Comparison of ENCODE assay signal across 11 cellular contexts in genomic region chr6:160221423-160221822, GRCh38.
DNase-seq lines count a peak whose midpoint lies in the region; ATAC-seq and TF ChIP-seq lines count a peak whose summit lies in the region.
"Had no signal": no experiment of that assay in that cellular context is flagged by ENCODE, and none has a peak within 500 bp of the region (broad histone marks: within the 10 kb centered on the region; RNA-seq: fewer than 3 reads in every experiment).

No MANE protein-coding gene starts in this region.

- DNase-seq in MM.1S (peak; percentile 8), epithelial cell of esophagus (ENCODE audit: low read depth) (peak; percentile 68), COLO829 (ENCODE audit: low spot score) (no peak), DMS153 (lab: John Stamatoyannopoulos, UW) (no peak), SKM-1 (lab: John Stamatoyannopoulos, UW; ENCODE audit: unreplicated experiment) (no peak)
- DNase-seq: activated T-cell treated with anti-CD3 and anti-CD28 coated beads, Interleukin-2, amount 50 U/mL, for 48 hours; H7; stomach had no signal

- ATAC-seq in GM19397 (IDR thresholded peaks at IDR 0.05; ENCODE audit: unreplicated experiment) = peak; percentile 44
- no peak for ATAC-seq in HG02623 (IDR thresholded peaks at IDR 0.05; ENCODE audit: unreplicated experiment)

- H3K9me3 ChIP-seq in MM.1S (replicated peaks; ENCODE audit: insufficient read depth, low read length) = no peaks in the 10 kb centered on the region

- no peaks in the 10 kb centered on the region for H3K4me1 ChIP-seq in MM.1S (ENCODE audit: low read length)

- no peak overlapping the region for H3K4me3 ChIP-seq in MM.1S (ENCODE audit: low read length)
- H3K4me3 ChIP-seq in epithelial cell of esophagus (ENCODE audit: low read length) = no peak overlapping the region
- H3K4me3 ChIP-seq: stomach had no signal

- no peaks in the 10 kb centered on the region for H3K9me2 ChIP-seq in MM.1S (replicated peaks; ENCODE audit: insufficient read depth, low read length)

- no peak overlapping the region for H3K9ac ChIP-seq in MM.1S (ENCODE audit: low read length)

- no peaks in the 10 kb centered on the region for H3K36me3 ChIP-seq in MM.1S (replicated peaks; ENCODE audit: insufficient read depth, low read length)
- H3K36me3 ChIP-seq: stomach had no signal

- TF ChIP-seq CTCF in 22Rv1 (IDR thresholded peaks at IDR 0.05) (peak; percentile 49), MM.1S (IDR thresholded peaks at IDR 0.05; ENCODE audit: low read length) (peak; percentile 22), epithelial cell of esophagus (IDR thresholded peaks at IDR 0.05; ENCODE audit: insufficient read depth, low read depth, low read length, missing control alignments) (peak; percentile 40)

- no peak overlapping the region for H3K27ac ChIP-seq in 22Rv1
- H3K27ac ChIP-seq in MM.1S (ENCODE audit: low read length) = no peak overlapping the region
- H3K27ac ChIP-seq: stomach had no signal

- H3K27me3 ChIP-seq in MM.1S (replicated peaks; ENCODE audit: insufficient read depth, low read length) = no peaks in the 10 kb centered on the region

- H2AFZ ChIP-seq in MM.1S (ENCODE audit: low read length) = no peak overlapping the region

- H3K4me2 ChIP-seq in MM.1S (ENCODE audit: low read depth, low read length) = no peak overlapping the region

- H4K20me1 ChIP-seq in MM.1S (ENCODE audit: insufficient read depth, low read length) = no peaks in the 10 kb centered on the region

- H3F3A ChIP-seq in MM.1S (ENCODE audit: insufficient read depth, low read length) = no peaks in the 10 kb centered on the region

- no peaks in the 10 kb centered on the region for H3K79me2 ChIP-seq in MM.1S (ENCODE audit: low read length)

Comparison
In these comparisons a context has a peak if more than half of its experiments do, and no peak if none do; other contexts are left out.
1. DNase-seq: peak in MM.1S (single experiment) and epithelial cell of esophagus (single experiment); none in COLO829 (single experiment), DMS153 (single experiment) and SKM-1 (single experiment).
2. Peak in every context shown above with its lines, with median percentiles within 50 percentile points of each other: CTCF ChIP-seq.